Comparison of ENCODE assay signal across 8 cellular contexts in the genomic region with DNA sequence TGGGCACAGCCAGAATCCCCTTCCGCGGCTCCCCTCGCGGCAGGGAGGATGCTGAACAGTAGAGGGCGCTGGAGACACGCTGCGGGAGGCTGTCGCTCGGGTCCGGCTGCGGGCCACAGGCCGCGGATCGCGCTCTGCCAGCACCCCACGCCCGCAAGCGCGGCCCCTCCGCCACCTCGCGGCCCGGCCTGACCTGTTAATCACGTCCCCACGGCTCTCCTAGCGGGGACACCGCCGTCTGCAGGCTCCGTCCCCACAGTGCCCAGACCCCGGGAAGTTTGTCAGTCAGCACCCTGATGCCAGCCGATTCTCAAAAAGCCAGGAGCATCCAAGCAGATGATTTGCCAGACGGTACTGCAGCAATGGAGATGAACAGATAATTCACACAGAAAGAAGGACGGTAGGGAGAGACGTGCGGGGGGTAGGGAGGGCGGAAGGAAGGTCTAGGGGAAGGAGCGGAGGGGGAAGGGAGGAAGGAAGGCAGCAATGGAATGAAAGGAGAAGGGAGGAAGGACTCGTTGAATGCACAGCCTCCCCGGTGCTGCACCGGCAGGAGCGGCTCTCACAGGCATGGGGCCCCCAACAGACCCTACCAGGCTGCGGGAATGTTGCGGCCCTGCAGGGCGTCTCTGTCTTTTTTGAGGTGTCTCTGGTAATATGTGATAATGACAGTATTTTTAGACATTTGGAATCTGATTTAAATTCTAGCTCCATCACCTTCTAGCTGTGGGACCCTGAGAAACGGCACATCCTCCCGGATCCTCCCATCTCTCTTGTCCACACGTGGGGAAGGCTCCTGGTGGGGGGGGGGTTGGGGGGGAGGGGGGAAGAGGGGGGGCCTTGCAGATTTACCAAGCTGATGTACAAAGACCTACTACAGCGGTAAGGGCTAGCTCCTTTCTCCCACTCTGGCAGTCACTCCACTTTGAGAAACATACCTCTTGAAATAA. TPM values are rescaled to one million over a fixed set of nuclear protein-coding genes. Genes with fewer than 3 reads are reported as not detected.
DNase-seq lines count a peak whose midpoint lies in the region; ATAC-seq and TF ChIP-seq lines count a peak whose summit lies in the region.
"Not testable (repeated sequence)": the region's sequence is repeated elsewhere in the genome, so short reads cannot be mapped to it uniquely, and the experiment has no call there.

No MANE protein-coding gene starts in this region.

- not testable (repeated sequence) for H3K36me3 ChIP-seq in MM.1S (replicated peaks; ENCODE audit: insufficient read depth, low read length); endodermal cell (ENCODE audit: control insufficient read depth, insufficient read depth, low read length); gastrocnemius medialis

- not testable (repeated sequence) for H3K27me3 ChIP-seq in MM.1S (replicated peaks; ENCODE audit: insufficient read depth, low read length); endodermal cell (ENCODE audit: control insufficient read depth, insufficient read depth, low read length, poor library complexity, severe bottlenecking); gastrocnemius medialis

- not testable (repeated sequence) for H3K27me3 Mint-ChIP-seq in endodermal cell (ENCODE audit: insufficient read depth)

- not testable (repeated sequence) for H2AFZ ChIP-seq in MM.1S (ENCODE audit: low read length)

- TF ChIP-seq POLR2A in gastrocnemius medialis (IDR thresholded peaks at IDR 0.05), result not testable (repeated sequence)

- H3K27ac ChIP-seq in MM.1S (ENCODE audit: low read length); endodermal cell (ENCODE audit: low read depth, low read length); gastrocnemius medialis: not testable (repeated sequence)

- not testable (repeated sequence) for H3K27ac Mint-ChIP-seq in endodermal cell

- H3K4me2 ChIP-seq in MM.1S (ENCODE audit: low read depth, low read length), result not testable (repeated sequence)

- not testable (repeated sequence) for H3K9me2 ChIP-seq in MM.1S (replicated peaks; ENCODE audit: insufficient read depth, low read length)

- WGBS in endodermal cell (ENCODE audit: insufficient coverage in 1 of 2, insufficient read length in 1 of 2), 2 experiments, result 6% methylated on average over 7 of the region's 48 CpGs; no CpG with 5 or more reads in 1 of the 2 experiments

- intact Hi-C loops in gastrocnemius medialis (cut with DNase I; ENCODE audit: low total_unique reads), result not testable (repeated sequence)

- H3K36me3 Mint-ChIP-seq in endodermal cell (ENCODE audit: low read depth), result not testable (repeated sequence)

- H3K9me3 ChIP-seq in MM.1S (replicated peaks; ENCODE audit: insufficient read depth, low read length); endodermal cell (ENCODE audit: control insufficient read depth, low read length); gastrocnemius medialis: not testable (repeated sequence)

- H3K4me1 ChIP-seq in MM.1S (ENCODE audit: low read length); endodermal cell (ENCODE audit: control insufficient read depth, insufficient read depth, low read length); gastrocnemius medialis: not testable (repeated sequence)

- not testable (repeated sequence) for H4K20me1 ChIP-seq in MM.1S (ENCODE audit: insufficient read depth, low read length)

- peak; percentile 62 for ATAC-seq in GM19025 (IDR thresholded peaks at IDR 0.05; ENCODE audit: low read depth, unreplicated experiment)
- ATAC-seq in HG02840 (IDR thresholded peaks at IDR 0.05; ENCODE audit: low FRiP score, unreplicated experiment), result peak; percentile 72
- peak; percentile 60 to 79 for ATAC-seq in gastrocnemius medialis

- DNase-seq in ACHN, result peak; percentile 27
- not testable (repeated sequence) for DNase-seq in MM.1S, gastrocnemius medialis
- DNase-seq in activated T-helper 1 cell treated with Interleukin-2 at 50 U/mL for 16 hours (ENCODE audit: low read depth), result peak; percentile 1
- DNase-seq in endodermal cell, result peak; percentile 46
- peak; percentile 7 for DNase-seq in left kidney (ENCODE audit: low read depth, low spot score)

- not testable (repeated sequence) for H3K9me3 Mint-ChIP-seq in endodermal cell

- H3K4me3 Mint-ChIP-seq in endodermal cell, result peak overlapping the region; percentile 43

- not testable (repeated sequence) for H3K9ac ChIP-seq in MM.1S (ENCODE audit: low read length); endodermal cell (ENCODE audit: extremely low read depth, low read length, poor library complexity, severe bottlenecking)

- not testable (repeated sequence) for TF ChIP-seq CTCF in MM.1S (IDR thresholded peaks at IDR 0.05; ENCODE audit: low read length); endodermal cell (conservative IDR thresholded peaks at IDR 0.05); gastrocnemius medialis (IDR thresholded peaks at IDR 0.05 in 4 of 5, conservative IDR thresholded peaks at IDR 0.05 in 1 of 5)

- in situ Hi-C loops in ACHN (cut with HindIII; ENCODE audit: low pct_ligation_motif_present, low pct_unique_long_range_greater_than_20kb, low sequenced_read_pairs); gastrocnemius medialis (cut with MboI; ENCODE audit: low sequenced_read_pairs in 4 of 4): not testable (repeated sequence)

- not testable (repeated sequence) for H3K79me2 ChIP-seq in MM.1S (ENCODE audit: low read length)

- peak overlapping the region; percentile 29; the same call in 1 of the 2 replicates for H3K4me3 ChIP-seq in MM.1S (ENCODE audit: low read length)
- not testable (repeated sequence) for H3K4me3 ChIP-seq in endodermal cell (ENCODE audit: low read length)
- H3K4me3 ChIP-seq in gastrocnemius medialis, result peak overlapping the region in 2 of 4 donors; percentile 28 to 32

- H3K4me1 Mint-ChIP-seq in endodermal cell, result not testable (repeated sequence)

- H3F3A ChIP-seq in MM.1S (ENCODE audit: insufficient read depth, low read length), result not testable (repeated sequence)

RNA-seq across cellular contexts. Expression of gene SYT15B, which starts 19.5 kb away (rescaled TPM):
- total RNA-seq in endodermal cell, result under 1 TPM; 0.26 to 0.33 TPM
- 0.11 TPM for polyA plus RNA-seq in endodermal cell (2013, experiment 1 of 2)
- 0.12 TPM for polyA plus RNA-seq in endodermal cell (2013, experiment 2 of 2)
- total RNA-seq in gastrocnemius medialis, result 1 to 10 TPM in 1 of 4 donors, under 1 TPM in 3; 0.29 to 1.6 (median 0.91) TPM
